In genomic region chr2:191421950-191422349, GRCh38 we compare ENCODE assay signal across 16 cellular contexts.
"Had no signal": no experiment of that assay in that cellular context is flagged by ENCODE, and none has a peak within 500 bp of the region (broad histone marks: within the 10 kb centered on the region; RNA-seq: fewer than 3 reads in every experiment).

No MANE protein-coding gene starts in this region.

- H3K9me3 Mint-ChIP-seq: activated B cell treated with CpG ODN at 0.5 μM for 24 hours; activated naive CD4-positive, alpha-beta T cell treated with anti-CD3 and anti-CD28 coated beads, Interleukin-2, amount 10 ng/mL, durations not matched to agents 7 days and 5 days; activated T-helper 1 cell treated with anti-CD3 and anti-CD28 coated beads, Interleukin-12 subunit alpha, Interleukin-12 subunit beta, Interleukin-2, Interleukin-4 antibody, amounts not matched to agents 30 ng/mL and 10 ng/mL and 1 ng/mL, durations not matched to agents 14 hours and 24 hours and 36 hours; nephron had no signal

- DNase-seq: activated B cell treated with CpG ODN at 0.5 μM for 24 hours; activated naive CD4-positive, alpha-beta T cell treated with anti-CD3 and anti-CD28 coated beads, Interleukin-2, amount 10 ng/mL, durations not matched to agents 7 days and 5 days; anterior cingulate cortex; hypothalamus; left cardiac atrium; lower lobe of right lung; occipital lobe; psoas muscle; SK-N-SH; spleen; stimulated activated CD4-positive, alpha-beta T cell treated with anti-CD3 and anti-CD28 coated beads, Interleukin-1b, Interleukin-23, amount 100 ng/mL, for 48 hours; stimulated activated naive CD4-positive, alpha-beta T cell treated with Interleukin-2 at 50 U/mL for 16 hours had no signal

- H3K4me3 Mint-ChIP-seq: activated B cell treated with CpG ODN at 0.5 μM for 24 hours; activated naive CD4-positive, alpha-beta T cell treated with anti-CD3 and anti-CD28 coated beads, Interleukin-2, amount 10 ng/mL, durations not matched to agents 7 days and 5 days; activated T-helper 1 cell treated with anti-CD3 and anti-CD28 coated beads, Interleukin-12 subunit alpha, Interleukin-12 subunit beta, Interleukin-2, Interleukin-4 antibody, amounts not matched to agents 30 ng/mL and 10 ng/mL and 1 ng/mL, durations not matched to agents 14 hours and 24 hours and 36 hours; nephron had no signal

- H3K27ac Mint-ChIP-seq: activated B cell treated with CpG ODN at 0.5 μM for 24 hours; activated naive CD4-positive, alpha-beta T cell treated with anti-CD3 and anti-CD28 coated beads, Interleukin-2, amount 10 ng/mL, durations not matched to agents 7 days and 5 days; activated T-helper 1 cell treated with anti-CD3 and anti-CD28 coated beads, Interleukin-12 subunit alpha, Interleukin-12 subunit beta, Interleukin-2, Interleukin-4 antibody, amounts not matched to agents 30 ng/mL and 10 ng/mL and 1 ng/mL, durations not matched to agents 14 hours and 24 hours and 36 hours; nephron had no signal

- H3K36me3 Mint-ChIP-seq: activated naive CD4-positive, alpha-beta T cell treated with anti-CD3 and anti-CD28 coated beads, Interleukin-2, amount 10 ng/mL, durations not matched to agents 7 days and 5 days had no signal

- H3K27me3 Mint-ChIP-seq: activated B cell treated with CpG ODN at 0.5 μM for 24 hours; activated naive CD4-positive, alpha-beta T cell treated with anti-CD3 and anti-CD28 coated beads, Interleukin-2, amount 10 ng/mL, durations not matched to agents 7 days and 5 days had no signal

- ATAC-seq: esophagus mucosa, left cardiac atrium, lower lobe of right lung, psoas muscle, sciatic nerve had no signal

- H3K4me1 Mint-ChIP-seq: activated B cell treated with CpG ODN at 0.5 μM for 24 hours; activated naive CD4-positive, alpha-beta T cell treated with anti-CD3 and anti-CD28 coated beads, Interleukin-2, amount 10 ng/mL, durations not matched to agents 7 days and 5 days; nephron had no signal
